In genomic region chr14:54730156-54730961, GRCh38 we compare ENCODE assay signal across 8 cellular contexts.
A peak's percentile ranks its signal among the peaks of the same experiment; 100 is the strongest.
DNase-seq lines count a peak whose midpoint lies in the region; ATAC-seq and TF ChIP-seq lines count a peak whose summit lies in the region.

No MANE protein-coding gene starts in this region.

- no peaks in the 10 kb centered on the region for H3K27me3 ChIP-seq in upper lobe of right lung

- peak overlapping the region; percentile 51 for H3K4me3 Mint-ChIP-seq in activated T-helper 17 cell treated with anti-CD3 and anti-CD28 coated beads, Interleukin-2, amount 50 U/mL, for 72 hours

- ATAC-seq in HG03521 (IDR thresholded peaks at IDR 0.05; ENCODE audit: unreplicated experiment) (peak; percentile 83), left lobe of liver (peak; percentile 20), upper lobe of right lung (peak; percentile 73)
- ATAC-seq in activated T-helper 17 cell treated with anti-CD3 and anti-CD28 coated beads, Interleukin-2, amount 50 U/mL, for 72 hours (replicated peaks): peak; percentile 95

- H3K9me3 ChIP-seq in upper lobe of right lung: no peaks in the 10 kb centered on the region

- H3K27ac ChIP-seq in upper lobe of right lung: peak overlapping the region; percentile 38

- no peaks in the 10 kb centered on the region for H3K36me3 ChIP-seq in upper lobe of right lung

- intact Hi-C loops in upper lobe of right lung (cut with DNase I): no loop called here

- peaks cover 8% of the 10 kb centered on the region for H3K4me1 ChIP-seq in upper lobe of right lung

- no peaks in the 10 kb centered on the region for H3K9me3 Mint-ChIP-seq in activated T-helper 17 cell treated with anti-CD3 and anti-CD28 coated beads, Interleukin-2, amount 50 U/mL, for 72 hours

- peaks cover 12% of the 10 kb centered on the region for H3K27me3 Mint-ChIP-seq in activated T-helper 17 cell treated with anti-CD3 and anti-CD28 coated beads, Interleukin-2, amount 50 U/mL, for 72 hours

- H3K27ac Mint-ChIP-seq in activated T-helper 17 cell treated with anti-CD3 and anti-CD28 coated beads, Interleukin-2, amount 50 U/mL, for 72 hours: peak overlapping the region; percentile 60

- TF ChIP-seq CTCF in GM20000 (IDR thresholded peaks at IDR 0.05; ENCODE audit: extremely low read depth, missing control alignments) (no peak), upper lobe of right lung (IDR thresholded peaks at IDR 0.05) (no peak)

- DNase-seq in ELR (ENCODE audit: low read depth): peak; percentile 45
- DNase-seq in GM20000 (ENCODE audit: low spot score): peak; percentile 60
- no peak for DNase-seq in left lobe of liver (ENCODE audit: low spot score)
- DNase-seq in upper lobe of right lung: no peak
- DNase-seq in activated gamma-delta T cell treated with Interleukin-2 at 50 U/mL for 16 hours: no peak
- DNase-seq in NCI-H2029 treated with DMSO at 0.1 percent for 48 hours (lab: John Stamatoyannopoulos, UW): no peak

- H3K36me3 Mint-ChIP-seq in activated T-helper 17 cell treated with anti-CD3 and anti-CD28 coated beads, Interleukin-2, amount 50 U/mL, for 72 hours (ENCODE audit: low read depth): no peaks in the 10 kb centered on the region

- H3K4me1 Mint-ChIP-seq in activated T-helper 17 cell treated with anti-CD3 and anti-CD28 coated beads, Interleukin-2, amount 50 U/mL, for 72 hours: peaks cover 15% of the 10 kb centered on the region

- no peak overlapping the region for H3K4me3 ChIP-seq in upper lobe of right lung

Comparison
In these comparisons a context has a peak if more than half of its experiments do, and no peak if none do; other contexts are left out.
1. DNase-seq: peak in ELR (single experiment) and GM20000 (single experiment); none in left lobe of liver (single experiment), upper lobe of right lung (single experiment), activated gamma-delta T cell treated with Interleukin-2 at 50 U/mL for 16 hours (single experiment) and NCI-H2029 treated with DMSO at 0.1 percent for 48 hours (single experiment).
2. ATAC-seq: peak in every context shown above with its lines; median percentile 95 in activated T-helper 17 cell treated with anti-CD3 and anti-CD28 coated beads, Interleukin-2, amount 50 U/mL, for 72 hours; 83 in HG03521; 73 in upper lobe of right lung; 20 in left lobe of liver.